Comparison of ENCODE assay signal across 1 cellular context in genomic region chr10:61283489-61284221, GRCh38.
TF ChIP-seq lines count a peak whose summit lies in the region.

No MANE protein-coding gene starts in this region.

TF ChIP-seq in HCT116, 20 proteins besides CTCF, POLR2A, EP300 and RAD21:
- TF ChIP-seq ZBTB33 (IDR thresholded peaks at IDR 0.05; ENCODE audit: extremely low read depth, insufficient replicate concordance, low read length) = no peak
- no peak for TF ChIP-seq SRF (IDR thresholded peaks at IDR 0.05; ENCODE audit: low read depth)
- no peak for TF ChIP-seq POLR2AphosphoS5 (IDR thresholded peaks at IDR 0.05; ENCODE audit: low read depth, low read length)
- TF ChIP-seq EZH2 (IDR thresholded peaks at IDR 0.05) = no peak
TF ChIP-seq in HCT116: peak in this region for 0.
